ENCODE assay signal across 8 cellular contexts in genomic region chr2:26298638-26299393, GRCh38. TPM values are rescaled to one million over a fixed set of nuclear protein-coding genes. Genes with fewer than 3 reads are reported as not detected.
DNase-seq lines count a peak whose midpoint lies in the region; FAIRE-seq and TF ChIP-seq lines count a peak whose summit lies in the region.

No MANE protein-coding gene starts in this region.

- CTCF ChIA-PET in RWPE1 (lab: Yijun Ruan, JAX): interaction anchor here (0.6 kb wide), 1 partner anchor 9 kb away, joined by 3 read pairs; no protein-coding TSS in a partner anchor

- DNase-seq in ELR (ENCODE audit: low read depth) (peak; percentile 64), RWPE1 (ENCODE audit: low spot score) (peak; percentile 37), bronchial epithelial cell (ENCODE audit: low read depth) (peak; percentile 64), kidney tubule cell (ENCODE audit: low spot score) (peak; percentile 66), urothelium cell line (ENCODE audit: low spot score) (no peak), NCI-H446 treated with DMSO at 0.1 percent for 48 hours (lab: John Stamatoyannopoulos, UW) (no peak)
- DNase-seq in stimulated activated CD4-positive, alpha-beta T cell treated with anti-CD3 and anti-CD28 coated beads, Interleukin-2, amount 100 ng/mL, for 24 hours: peak; percentile 28 to 41
- no peak for DNase-seq in NK-92 treated with Interleukin-12 subunit alpha and Interleukin-12 subunit beta, amount 100 ng/mL, for 24 hours (lab: John Stamatoyannopoulos, UW)

- H3K27me3 ChIP-seq in bronchial epithelial cell (ENCODE audit: control insufficient read depth, insufficient read depth, low read length): no peaks in the 10 kb centered on the region

- TF ChIP-seq CTCF in RWPE1 (conservative IDR thresholded peaks at IDR 0.05; ENCODE audit: low read depth): no peak
- no peak for TF ChIP-seq CTCF in bronchial epithelial cell (IDR thresholded peaks at IDR 0.05; ENCODE audit: insufficient read depth, low read length, severe bottlenecking)

- FAIRE-seq in bronchial epithelial cell (lab: Jason Lieb, UNC) (no peak), urothelium cell line (lab: Jason Lieb, UNC) (no peak)

- POLR2A ChIA-PET in RWPE1 (lab: Yijun Ruan, JAX; ENCODE audit: low non-redundant PET): no interaction called here

- H3K27ac ChIP-seq in RWPE1: peak overlapping the region; percentile 96

- H3K4me3 ChIP-seq in bronchial epithelial cell (ENCODE audit: low read depth, low read length): peak overlapping the region; percentile 36

- no peaks in the 10 kb centered on the region for H3K36me3 ChIP-seq in bronchial epithelial cell (ENCODE audit: control insufficient read depth, insufficient read depth, low read length)

RNA-seq across cellular contexts. Expression of gene SELENOI, which starts 47.1 kb away (rescaled TPM):
- 28.0 and 32.6 TPM in 2 replicates for total RNA-seq in bronchial epithelial cell

RNA-seq across cellular contexts. Expression of gene ADGRF3, which starts 47.8 kb away (rescaled TPM):
- not detected in 2 replicates for total RNA-seq in bronchial epithelial cell

RNA-seq across cellular contexts. Expression of gene HADHB, which starts 54.1 kb away (rescaled TPM):
- total RNA-seq in bronchial epithelial cell: 105 and 135 TPM in 2 replicates

RNA-seq across cellular contexts. Expression of gene HADHA, which starts 54.4 kb away (rescaled TPM):
- 140 and 155 TPM in 2 replicates for total RNA-seq in bronchial epithelial cell

Comparison
In these comparisons a context has a peak if more than half of its experiments do, and no peak if none do; other contexts are left out.
1. DNase-seq: peak in ELR (single experiment), RWPE1 (single experiment), bronchial epithelial cell (single experiment), kidney tubule cell (single experiment) and stimulated activated CD4-positive, alpha-beta T cell treated with anti-CD3 and anti-CD28 coated beads, Interleukin-2, amount 100 ng/mL, for 24 hours (2 of 2); none in urothelium cell line (single experiment), NK-92 treated with Interleukin-12 subunit alpha and Interleukin-12 subunit beta, amount 100 ng/mL, for 24 hours (single experiment) and NCI-H446 treated with DMSO at 0.1 percent for 48 hours (single experiment).